1 cellular context compared by ENCODE assay signal in the genomic region with DNA sequence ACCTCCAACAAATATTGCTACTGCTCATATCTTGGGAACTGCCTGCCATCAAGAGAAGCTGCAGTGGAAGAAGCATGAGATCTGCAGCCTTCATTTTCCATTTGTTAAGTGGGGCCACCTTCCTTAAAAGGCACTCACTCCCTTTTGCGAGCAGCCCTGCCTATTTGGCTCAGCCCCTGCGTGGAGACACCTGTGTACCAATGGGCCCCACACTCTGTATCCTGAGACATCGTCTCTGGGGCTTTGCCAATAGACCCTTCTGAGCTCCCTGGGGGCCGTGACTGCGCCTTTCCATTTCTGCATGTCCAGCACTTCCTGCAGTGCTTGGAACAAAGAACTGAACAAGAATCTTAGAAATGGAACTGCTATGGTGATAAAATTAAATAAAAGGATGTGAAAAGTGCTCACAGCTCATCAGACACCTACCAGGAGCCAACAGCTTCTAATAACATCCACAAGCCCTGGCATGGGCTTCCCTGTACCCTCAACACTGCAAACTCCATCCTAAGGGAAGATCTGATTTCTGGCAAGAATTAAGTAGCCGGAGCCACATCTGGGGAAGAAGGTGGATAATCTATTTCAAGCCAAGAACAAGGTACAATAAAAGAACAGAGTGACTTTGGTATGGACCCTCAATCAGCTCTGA.
A peak's percentile ranks its signal among the peaks of the same experiment; 100 is the strongest.
TF ChIP-seq lines count a peak whose summit lies in the region.

No MANE protein-coding gene starts in this region.

TF ChIP-seq in HEK293, 187 proteins besides CTCF, POLR2A, EP300 and RAD21 (continued from another document):
- TF ChIP-seq, protein P1, sequence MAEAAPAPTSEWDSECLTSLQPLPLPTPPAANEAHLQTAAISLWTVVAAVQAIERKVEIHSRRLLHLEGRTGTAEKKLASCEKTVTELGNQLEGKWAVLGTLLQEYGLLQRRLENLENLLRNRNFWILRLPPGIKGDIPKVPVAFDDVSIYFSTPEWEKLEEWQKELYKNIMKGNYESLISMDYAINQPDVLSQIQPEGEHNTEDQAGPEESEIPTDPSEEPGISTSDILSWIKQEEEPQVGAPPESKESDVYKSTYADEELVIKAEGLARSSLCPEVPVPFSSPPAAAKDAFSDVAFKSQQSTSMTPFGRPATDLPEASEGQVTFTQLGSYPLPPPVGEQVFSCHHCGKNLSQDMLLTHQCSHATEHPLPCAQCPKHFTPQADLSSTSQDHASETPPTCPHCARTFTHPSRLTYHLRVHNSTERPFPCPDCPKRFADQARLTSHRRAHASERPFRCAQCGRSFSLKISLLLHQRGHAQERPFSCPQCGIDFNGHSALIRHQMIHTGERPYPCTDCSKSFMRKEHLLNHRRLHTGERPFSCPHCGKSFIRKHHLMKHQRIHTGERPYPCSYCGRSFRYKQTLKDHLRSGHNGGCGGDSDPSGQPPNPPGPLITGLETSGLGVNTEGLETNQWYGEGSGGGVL (tag by site-specific recombination; IDR thresholded peaks at IDR 0.05): no peak
- TF ChIP-seq ZIC2 (tag by site-specific recombination; IDR thresholded peaks at IDR 0.05): no peak
- TF ChIP-seq, protein P2, sequence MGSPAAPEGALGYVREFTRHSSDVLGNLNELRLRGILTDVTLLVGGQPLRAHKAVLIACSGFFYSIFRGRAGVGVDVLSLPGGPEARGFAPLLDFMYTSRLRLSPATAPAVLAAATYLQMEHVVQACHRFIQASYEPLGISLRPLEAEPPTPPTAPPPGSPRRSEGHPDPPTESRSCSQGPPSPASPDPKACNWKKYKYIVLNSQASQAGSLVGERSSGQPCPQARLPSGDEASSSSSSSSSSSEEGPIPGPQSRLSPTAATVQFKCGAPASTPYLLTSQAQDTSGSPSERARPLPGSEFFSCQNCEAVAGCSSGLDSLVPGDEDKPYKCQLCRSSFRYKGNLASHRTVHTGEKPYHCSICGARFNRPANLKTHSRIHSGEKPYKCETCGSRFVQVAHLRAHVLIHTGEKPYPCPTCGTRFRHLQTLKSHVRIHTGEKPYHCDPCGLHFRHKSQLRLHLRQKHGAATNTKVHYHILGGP (tag by site-specific recombination; IDR thresholded peaks at IDR 0.05): no peak
- peak; percentile 69; the same call in 1 of the 2 replicates for TF ChIP-seq ZBTB20 (tag by site-specific recombination; IDR thresholded peaks at IDR 0.05)
- TF ChIP-seq ZNF514 (tag by site-specific recombination; IDR thresholded peaks at IDR 0.05): no peak
- TF ChIP-seq SP3 (tag by site-specific recombination; IDR thresholded peaks at IDR 0.05): no peak
